2 cellular contexts compared by ENCODE assay signal in the genomic region with DNA sequence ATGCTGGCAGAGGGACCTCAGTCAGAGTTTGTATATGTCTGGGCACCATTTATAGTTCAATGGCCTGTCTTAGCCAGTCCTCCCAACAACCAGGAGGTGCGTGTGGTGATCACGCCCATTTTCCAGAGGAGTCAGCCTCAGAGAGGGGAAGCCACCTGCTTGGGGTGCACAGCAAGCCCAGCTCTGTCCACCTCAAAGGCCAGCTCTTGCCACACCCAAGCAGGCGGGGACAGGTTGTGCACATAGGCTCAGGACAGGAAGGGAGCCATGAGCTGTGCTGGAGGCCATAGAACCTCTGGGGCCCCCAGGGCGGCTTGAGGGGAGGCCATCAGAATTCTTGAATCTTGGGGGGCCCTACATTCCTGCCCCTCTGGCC.
TF ChIP-seq lines count a peak whose summit lies in the region.

No MANE protein-coding gene starts in this region.

TF ChIP-seq in HepG2, 621 proteins besides CTCF, POLR2A, EP300 and RAD21:
- no peak for TF ChIP-seq RBM39 (IDR thresholded peaks at IDR 0.05; ENCODE audit: low read depth, low read length, poor library complexity, severe bottlenecking)
- peak; percentile 86 for TF ChIP-seq ZNF768 (CRISPR knock-in tag; IDR thresholded peaks at IDR 0.05)
- TF ChIP-seq ZNF263 (CRISPR knock-in tag; IDR thresholded peaks at IDR 0.05) = no peak
- no peak for TF ChIP-seq NFE2 (CRISPR knock-in tag; IDR thresholded peaks at IDR 0.05)
- TF ChIP-seq, protein P1, sequence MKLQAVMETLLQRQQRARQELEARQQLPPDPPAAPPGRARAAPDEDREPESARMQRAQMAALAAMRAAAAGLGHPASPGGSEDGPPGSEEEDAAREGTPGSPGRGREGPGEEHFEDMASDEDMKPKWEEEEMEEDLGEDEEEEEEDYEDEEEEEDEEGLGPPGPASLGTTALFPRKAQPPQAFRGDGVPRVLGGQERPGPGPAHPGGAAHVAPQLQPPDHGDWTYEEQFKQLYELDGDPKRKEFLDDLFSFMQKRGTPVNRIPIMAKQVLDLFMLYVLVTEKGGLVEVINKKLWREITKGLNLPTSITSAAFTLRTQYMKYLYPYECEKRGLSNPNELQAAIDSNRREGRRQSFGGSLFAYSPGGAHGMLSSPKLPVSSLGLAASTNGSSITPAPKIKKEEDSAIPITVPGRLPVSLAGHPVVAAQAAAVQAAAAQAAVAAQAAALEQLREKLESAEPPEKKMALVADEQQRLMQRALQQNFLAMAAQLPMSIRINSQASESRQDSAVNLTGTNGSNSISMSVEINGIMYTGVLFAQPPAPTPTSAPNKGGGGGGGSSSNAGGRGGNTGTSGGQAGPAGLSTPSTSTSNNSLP (IDR thresholded peaks at IDR 0.05; ENCODE audit: low read depth, low read length) = no peak
- TF ChIP-seq, protein P2, sequence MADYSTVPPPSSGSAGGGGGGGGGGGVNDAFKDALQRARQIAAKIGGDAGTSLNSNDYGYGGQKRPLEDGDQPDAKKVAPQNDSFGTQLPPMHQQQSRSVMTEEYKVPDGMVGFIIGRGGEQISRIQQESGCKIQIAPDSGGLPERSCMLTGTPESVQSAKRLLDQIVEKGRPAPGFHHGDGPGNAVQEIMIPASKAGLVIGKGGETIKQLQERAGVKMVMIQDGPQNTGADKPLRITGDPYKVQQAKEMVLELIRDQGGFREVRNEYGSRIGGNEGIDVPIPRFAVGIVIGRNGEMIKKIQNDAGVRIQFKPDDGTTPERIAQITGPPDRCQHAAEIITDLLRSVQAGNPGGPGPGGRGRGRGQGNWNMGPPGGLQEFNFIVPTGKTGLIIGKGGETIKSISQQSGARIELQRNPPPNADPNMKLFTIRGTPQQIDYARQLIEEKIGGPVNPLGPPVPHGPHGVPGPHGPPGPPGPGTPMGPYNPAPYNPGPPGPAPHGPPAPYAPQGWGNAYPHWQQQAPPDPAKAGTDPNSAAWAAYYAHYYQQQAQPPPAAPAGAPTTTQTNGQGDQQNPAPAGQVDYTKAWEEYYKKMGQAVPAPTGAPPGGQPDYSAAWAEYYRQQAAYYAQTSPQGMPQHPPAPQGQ (CRISPR knock-in tag; IDR thresholded peaks at IDR 0.05; ENCODE audit: borderline replicate concordance) = no peak
- TF ChIP-seq, protein P3, sequence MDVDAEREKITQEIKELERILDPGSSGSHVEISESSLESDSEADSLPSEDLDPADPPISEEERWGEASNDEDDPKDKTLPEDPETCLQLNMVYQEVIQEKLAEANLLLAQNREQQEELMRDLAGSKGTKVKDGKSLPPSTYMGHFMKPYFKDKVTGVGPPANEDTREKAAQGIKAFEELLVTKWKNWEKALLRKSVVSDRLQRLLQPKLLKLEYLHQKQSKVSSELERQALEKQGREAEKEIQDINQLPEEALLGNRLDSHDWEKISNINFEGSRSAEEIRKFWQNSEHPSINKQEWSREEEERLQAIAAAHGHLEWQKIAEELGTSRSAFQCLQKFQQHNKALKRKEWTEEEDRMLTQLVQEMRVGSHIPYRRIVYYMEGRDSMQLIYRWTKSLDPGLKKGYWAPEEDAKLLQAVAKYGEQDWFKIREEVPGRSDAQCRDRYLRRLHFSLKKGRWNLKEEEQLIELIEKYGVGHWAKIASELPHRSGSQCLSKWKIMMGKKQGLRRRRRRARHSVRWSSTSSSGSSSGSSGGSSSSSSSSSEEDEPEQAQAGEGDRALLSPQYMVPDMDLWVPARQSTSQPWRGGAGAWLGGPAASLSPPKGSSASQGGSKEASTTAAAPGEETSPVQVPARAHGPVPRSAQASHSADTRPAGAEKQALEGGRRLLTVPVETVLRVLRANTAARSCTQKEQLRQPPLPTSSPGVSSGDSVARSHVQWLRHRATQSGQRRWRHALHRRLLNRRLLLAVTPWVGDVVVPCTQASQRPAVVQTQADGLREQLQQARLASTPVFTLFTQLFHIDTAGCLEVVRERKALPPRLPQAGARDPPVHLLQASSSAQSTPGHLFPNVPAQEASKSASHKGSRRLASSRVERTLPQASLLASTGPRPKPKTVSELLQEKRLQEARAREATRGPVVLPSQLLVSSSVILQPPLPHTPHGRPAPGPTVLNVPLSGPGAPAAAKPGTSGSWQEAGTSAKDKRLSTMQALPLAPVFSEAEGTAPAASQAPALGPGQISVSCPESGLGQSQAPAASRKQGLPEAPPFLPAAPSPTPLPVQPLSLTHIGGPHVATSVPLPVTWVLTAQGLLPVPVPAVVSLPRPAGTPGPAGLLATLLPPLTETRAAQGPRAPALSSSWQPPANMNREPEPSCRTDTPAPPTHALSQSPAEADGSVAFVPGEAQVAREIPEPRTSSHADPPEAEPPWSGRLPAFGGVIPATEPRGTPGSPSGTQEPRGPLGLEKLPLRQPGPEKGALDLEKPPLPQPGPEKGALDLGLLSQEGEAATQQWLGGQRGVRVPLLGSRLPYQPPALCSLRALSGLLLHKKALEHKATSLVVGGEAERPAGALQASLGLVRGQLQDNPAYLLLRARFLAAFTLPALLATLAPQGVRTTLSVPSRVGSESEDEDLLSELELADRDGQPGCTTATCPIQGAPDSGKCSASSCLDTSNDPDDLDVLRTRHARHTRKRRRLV (CRISPR knock-in tag; IDR thresholded peaks at IDR 0.05) = no peak

TF ChIP-seq in H1, 55 proteins besides CTCF, POLR2A, EP300 and RAD21:
- TF ChIP-seq CHD2 (IDR thresholded peaks at IDR 0.05; ENCODE audit: low read length) (no peak), CBX5 (IDR thresholded peaks at IDR 0.05; ENCODE audit: low read depth, low read length) (no peak), KDM1A (IDR thresholded peaks at IDR 0.05; ENCODE audit: borderline replicate concordance, low read length) (no peak), NRF1 (IDR thresholded peaks at IDR 0.05; ENCODE audit: low read depth, low read length) (no peak), CTBP2 (IDR thresholded peaks at IDR 0.05; ENCODE audit: borderline replicate concordance, insufficient read depth, insufficient read length, low read length) (no peak), EGR1 (IDR thresholded peaks at IDR 0.05; ENCODE audit: borderline replicate concordance, low read depth, low read length) (no peak), SP1 (IDR thresholded peaks at IDR 0.05; ENCODE audit: low read depth, low read length) (no peak), HDAC6 (IDR thresholded peaks at IDR 0.05; ENCODE audit: low read depth, low read length) (no peak), JUN (IDR thresholded peaks at IDR 0.05; ENCODE audit: low read depth, low read length) (no peak), TCF12 (IDR thresholded peaks at IDR 0.05; ENCODE audit: low read depth, low read length) (no peak), SUZ12 (IDR thresholded peaks at IDR 0.05; ENCODE audit: low read length) (no peak), NANOG (IDR thresholded peaks at IDR 0.05; ENCODE audit: insufficient read depth, low read depth, low read length, poor library complexity, severe bottlenecking) (no peak), PHF8 (conservative IDR thresholded peaks at IDR 0.05; ENCODE audit: low read depth, low read length) (no peak), HDAC2 (IDR thresholded peaks at IDR 0.05; ENCODE audit: borderline replicate concordance in 1 of 2, low read depth in 2 of 2, low read length in 2 of 2) (no peak), RNF2 (IDR thresholded peaks at IDR 0.05; ENCODE audit: borderline replicate concordance, low read depth, low read length, missing control alignments, poor library complexity, severe bottlenecking) (no peak), CEBPB (IDR thresholded peaks at IDR 0.05; ENCODE audit: low read depth, low read length) (no peak), ASH2L (IDR thresholded peaks at IDR 0.05; ENCODE audit: low read length) (no peak)
- TF ChIP-seq, protein P4, sequence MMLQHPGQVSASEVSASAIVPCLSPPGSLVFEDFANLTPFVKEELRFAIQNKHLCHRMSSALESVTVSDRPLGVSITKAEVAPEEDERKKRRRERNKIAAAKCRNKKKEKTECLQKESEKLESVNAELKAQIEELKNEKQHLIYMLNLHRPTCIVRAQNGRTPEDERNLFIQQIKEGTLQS (IDR thresholded peaks at IDR 0.05; ENCODE audit: insufficient read depth, low read depth, low read length) = no peak
